Comparison of ENCODE assay signal across 8 cellular contexts in the genomic region with DNA sequence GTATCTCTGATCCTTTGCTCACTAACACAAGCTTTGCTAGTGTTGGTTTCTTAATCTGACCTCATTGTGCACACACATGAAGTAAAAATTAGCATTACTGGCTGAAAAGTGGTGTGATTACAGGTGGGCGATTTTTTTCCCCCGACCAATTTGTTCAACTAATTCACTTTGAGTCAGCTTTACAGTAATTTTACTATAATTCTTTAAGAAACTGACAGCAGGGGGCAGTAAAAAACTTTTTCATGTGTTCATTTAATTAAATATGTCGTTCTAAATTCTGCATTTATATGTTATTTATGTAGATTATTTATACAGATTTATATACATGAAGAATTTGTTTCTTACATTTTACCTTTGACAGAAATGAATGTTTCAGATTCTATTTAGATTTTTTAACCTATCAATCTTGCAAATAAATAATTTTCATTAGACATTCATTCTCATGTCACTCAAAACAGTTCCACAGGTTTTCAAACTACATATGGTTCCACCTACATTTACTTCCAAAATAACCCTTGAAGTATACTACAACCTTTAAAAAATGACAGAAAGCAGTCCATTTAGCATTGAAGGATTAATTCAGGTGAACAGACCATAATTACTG. TPM values are rescaled to one million over a fixed set of nuclear protein-coding genes. Genes with fewer than 3 reads are reported as not detected.
DNase-seq lines count a peak whose midpoint lies in the region; ATAC-seq and TF ChIP-seq lines count a peak whose summit lies in the region.

No MANE protein-coding gene starts in this region.

- H3K27ac ChIP-seq in OCI-LY7 (ENCODE audit: low read depth, low read length, poor library complexity, severe bottlenecking) (no peak overlapping the region), tibial artery (no peak overlapping the region)

- no peaks in the 10 kb centered on the region for H3K27me3 ChIP-seq in tibial artery

- DNase-seq in SKM-1 (lab: John Stamatoyannopoulos, UW; ENCODE audit: unreplicated experiment) (peak; percentile 9), SKM-1 treated with dmso at 0.1 percent for 144 hours (lab: John Stamatoyannopoulos, UW; ENCODE audit: unreplicated experiment) (no peak), OCI-LY7 (ENCODE audit: low spot score) (peak; percentile 38), fibroblast of mammary gland (ENCODE audit: low read depth) (peak; percentile 64), tibial artery (no peak), COLO668 (lab: John Stamatoyannopoulos, UW; ENCODE audit: unreplicated experiment) (no peak)

- H3K4me2 ChIP-seq in OCI-LY7 (ENCODE audit: low read length), result no peak overlapping the region

- ATAC-seq in activated CD4-positive, CD25-positive, alpha-beta regulatory T cell treated with anti-CD3 and anti-CD28 coated beads, Interleukin-2, amount 50 U/mL, for 24 hours, result no peak
- ATAC-seq in GM18511 (IDR thresholded peaks at IDR 0.05; ENCODE audit: unreplicated experiment), result no peak

- POLR2A ChIA-PET in OCI-LY7 (lab: Charles Lee), result interaction anchor here (0.5 to 0.6 kb wide), 2 partner anchors 169 to 1413 kb away, joined by 3 to 4 read pairs; no protein-coding TSS in a partner anchor

- H2AFZ ChIP-seq in OCI-LY7 (ENCODE audit: low read length), result no peak overlapping the region

- H3K9me3 ChIP-seq in OCI-LY7 (ENCODE audit: low read length) (no peaks in the 10 kb centered on the region), tibial artery (no peaks in the 10 kb centered on the region)

- H3K4me1 ChIP-seq in OCI-LY7 (ENCODE audit: insufficient read depth, low read length, poor library complexity, severe bottlenecking), result no peaks in the 10 kb centered on the region
- H3K4me1 ChIP-seq in tibial artery, result no peaks in the 10 kb centered on the region

- no peaks in the 10 kb centered on the region for H3K9me2 ChIP-seq in OCI-LY7 (ENCODE audit: insufficient read depth, low read length)

- peak; percentile 77 for TF ChIP-seq CTCF in OCI-LY7 (conservative IDR thresholded peaks at IDR 0.05; ENCODE audit: low read length)
- peak; percentile 31 for TF ChIP-seq CTCF in fibroblast of mammary gland (conservative IDR thresholded peaks at IDR 0.05; ENCODE audit: control insufficient read depth, insufficient read depth, low read depth, low read length)
- peak; percentile 26 to 42 for TF ChIP-seq CTCF in tibial artery (IDR thresholded peaks at IDR 0.05)

- intact Hi-C loops in OCI-LY7 (cut with micrococcal nuclease; ENCODE audit: unreplicated experiment) (loop anchor here (2.0 kb wide), 1 partner anchor 402 kb away; no protein-coding TSS in a partner anchor), tibial artery (cut with DNase I; ENCODE audit: low total_unique reads) (loop anchor here (10.0 kb wide), 1 partner anchor 430 kb away; no protein-coding TSS in a partner anchor)

- no peaks in the 10 kb centered on the region for H3K36me3 ChIP-seq in OCI-LY7 (ENCODE audit: insufficient read depth, low read length)
- H3K36me3 ChIP-seq in tibial artery, result no peaks in the 10 kb centered on the region

- no peaks in the 10 kb centered on the region for H3K79me2 ChIP-seq in OCI-LY7 (ENCODE audit: insufficient read depth, low read depth, low read length)

- CTCF ChIA-PET in OCI-LY7 (lab: Charles Lee; ENCODE audit: unreplicated experiment), result no interaction called here

- H4K20me1 ChIP-seq in OCI-LY7 (ENCODE audit: insufficient read depth, low read length), result no peaks in the 10 kb centered on the region

- H3K4me3 ChIP-seq in OCI-LY7 (ENCODE audit: low read depth, low read length, poor library complexity, severe bottlenecking) (no peak overlapping the region), fibroblast of mammary gland (ENCODE audit: control insufficient read depth, low read depth, low read length) (no peak overlapping the region), tibial artery (no peak overlapping the region)

- no TSS peak for BruUV-seq in OCI-LY7 (replicated peaks; lab: Mats Ljungman, UMichigan)

RNA-seq across cellular contexts. Expression of a gene that starts 17.5 kb away (rescaled TPM):
- total RNA-seq in OCI-LY7 (2014; rRNA removed; shearing (Covaris generic)), result 0.18 and 0.73 TPM in 2 replicates
- 2.5 and 2.8 TPM in 2 replicates for total RNA-seq in OCI-LY7 (2022)

RNA-seq across cellular contexts. Expression of a gene that starts 34.1 kb away (rescaled TPM):
- total RNA-seq in OCI-LY7 (2014; rRNA removed; shearing (Covaris generic)), result 0.15 and 0.41 TPM in 2 replicates
- 0.30 TPM in 1 of 2 replicates, not detected in the other for total RNA-seq in OCI-LY7 (2022)

Comparison
In these comparisons a context has a peak if more than half of its experiments do, and no peak if none do; other contexts are left out.
1. DNase-seq: peak in SKM-1 (single experiment), OCI-LY7 (single experiment) and fibroblast of mammary gland (single experiment); none in SKM-1 treated with dmso at 0.1 percent for 144 hours (single experiment), tibial artery (0 of 2) and COLO668 (single experiment).
2. Peak in every context shown above with its lines, with median percentiles within 50 percentile points of each other: CTCF ChIP-seq.